Comparison of ENCODE assay signal across 15 cellular contexts in genomic region chr20:64240243-64241015, GRCh38. TPM values are rescaled to one million over a fixed set of nuclear protein-coding genes. Genes with fewer than 3 reads are reported as not detected.
DNase-seq lines count a peak whose midpoint lies in the region; ATAC-seq and TF ChIP-seq lines count a peak whose summit lies in the region.
"Had no signal": no experiment of that assay in that cellular context is flagged by ENCODE, and none has a peak within 500 bp of the region (broad histone marks: within the 10 kb centered on the region; RNA-seq: fewer than 3 reads in every experiment).

No MANE protein-coding gene starts in this region.

- H3K4me1 Mint-ChIP-seq in chondrocyte (ENCODE audit: low read depth) (no peaks in the 10 kb centered on the region), neural crest cell (peaks cover 15% of the 10 kb centered on the region)

- DNase-seq in left cardiac atrium (peak; percentile 13), Right ventricle myocardium superior (no peak), chondrocyte (ENCODE audit: low spot score) (peak; percentile 88), neural crest cell (ENCODE audit: low read depth, low spot score) (no peak), upper lobe of right lung (peak; percentile 58), GM03348 (ENCODE audit: low spot score) (no peak)
- DNase-seq: CD8-positive, alpha-beta T cell; NCI-H1694 treated with DMSO at 0.1 percent for 48 hours; NCI-H748 treated with DMSO at 0.1 percent for 48 hours; NK-92 treated with Interleukin-12 subunit alpha and Interleukin-12 subunit beta, amount 100 ng/mL, for 24 hours; SHP77 had no signal

- intact Hi-C loops in left cardiac atrium (cut with DNase I) (no loop called here), Right ventricle myocardium superior (cut with DNase I) (no loop called here), upper lobe of right lung (cut with DNase I) (no loop called here)

- no peaks in the 10 kb centered on the region for H3K9me3 ChIP-seq in upper lobe of right lung
- H3K9me3 ChIP-seq: BLaER1 treated with 17β-estradiol and CSF1 and Interleukin-3, amounts not matched to agents 10 nM and 100 nM; Peyer's patch had no signal

- H3K27me3 Mint-ChIP-seq in chondrocyte (ENCODE audit: low read depth) (peaks cover 19% of the 10 kb centered on the region), neural crest cell (ENCODE audit: low read depth) (no peaks in the 10 kb centered on the region)

- peaks cover 3% of the 10 kb centered on the region for H3K27me3 ChIP-seq in upper lobe of right lung
- H3K27me3 ChIP-seq: BLaER1 treated with 17β-estradiol and CSF1 and Interleukin-3, amounts not matched to agents 10 nM and 100 nM; Peyer's patch had no signal

- no peaks in the 10 kb centered on the region for H3K4me1 ChIP-seq in upper lobe of right lung
- H3K4me1 ChIP-seq: Peyer's patch had no signal

- no peak overlapping the region for H3K4me3 Mint-ChIP-seq in chondrocyte (ENCODE audit: unreplicated experiment)
- no peak overlapping the region for H3K4me3 Mint-ChIP-seq in neural crest cell
- H3K4me3 Mint-ChIP-seq: CD8-positive, alpha-beta T cell had no signal

- H3K27ac ChIP-seq in upper lobe of right lung: no peak overlapping the region
- H3K27ac ChIP-seq: Peyer's patch, SK-N-MC had no signal

- H3K9me3 Mint-ChIP-seq in chondrocyte (ENCODE audit: low read depth): no peaks in the 10 kb centered on the region
- no peaks in the 10 kb centered on the region for H3K9me3 Mint-ChIP-seq in neural crest cell
- H3K9me3 Mint-ChIP-seq: CD8-positive, alpha-beta T cell had no signal

- no peak overlapping the region for H3K4me3 ChIP-seq in upper lobe of right lung
- H3K4me3 ChIP-seq: BLaER1 treated with 17β-estradiol and CSF1 and Interleukin-3, amounts not matched to agents 10 nM and 100 nM; Peyer's patch; SK-N-MC had no signal

- no peak overlapping the region for H3K27ac Mint-ChIP-seq in chondrocyte (ENCODE audit: unreplicated experiment)
- peak overlapping the region; percentile 72 for H3K27ac Mint-ChIP-seq in neural crest cell (ENCODE audit: unreplicated experiment)
- H3K27ac Mint-ChIP-seq: CD8-positive, alpha-beta T cell had no signal

- TF ChIP-seq CTCF in chondrocyte (IDR thresholded peaks at IDR 0.05) (no peak), neural crest cell (conservative IDR thresholded peaks at IDR 0.05) (no peak), upper lobe of right lung (IDR thresholded peaks at IDR 0.05) (no peak)

- no peaks in the 10 kb centered on the region for H3K36me3 ChIP-seq in upper lobe of right lung
- H3K36me3 ChIP-seq: BLaER1 treated with 17β-estradiol and CSF1 and Interleukin-3, amounts not matched to agents 10 nM and 100 nM; Peyer's patch had no signal

- ATAC-seq in left cardiac atrium: no peak
- ATAC-seq in Right ventricle myocardium superior (ENCODE audit: poor library complexity): no peak
- ATAC-seq in upper lobe of right lung: no peak
- no peak for ATAC-seq in HG02970 (IDR thresholded peaks at IDR 0.05; ENCODE audit: low FRiP score, unreplicated experiment)
- ATAC-seq: CD8-positive, alpha-beta T cell had no signal

- H3K36me3 Mint-ChIP-seq in chondrocyte (ENCODE audit: low read depth) (no peaks in the 10 kb centered on the region), neural crest cell (ENCODE audit: low read depth) (no peaks in the 10 kb centered on the region)
- H3K36me3 Mint-ChIP-seq: CD8-positive, alpha-beta T cell had no signal

RNA-seq across cellular contexts. Expression of gene PCMTD2, which starts 15.1 kb away (rescaled TPM):
- 10 to 100 TPM; 54.9 to 76.4 TPM for total RNA-seq in left cardiac atrium
- total RNA-seq in Right ventricle myocardium superior: 81.9 TPM
- 31.5 to 48.2 TPM (median 38.1 TPM) in 3 replicates for total RNA-seq in chondrocyte
- total RNA-seq in neural crest cell: 61.6 and 65.4 TPM in 2 replicates
- 58.8 TPM for total RNA-seq in upper lobe of right lung

Comparison
In these comparisons a context has a peak if more than half of its experiments do, and no peak if none do; other contexts are left out.
1. DNase-seq: peak in left cardiac atrium (single experiment), chondrocyte (single experiment) and upper lobe of right lung (single experiment); none in Right ventricle myocardium superior (single experiment), neural crest cell (single experiment) and GM03348 (single experiment).